Comparison of ENCODE assay signal across 1 cellular context in genomic region chr13:49410477-49410876, GRCh38.
TF ChIP-seq lines count a peak whose summit lies in the region.

No MANE protein-coding gene starts in this region.

TF ChIP-seq in GM12878, 131 proteins besides CTCF, POLR2A, EP300 and RAD21:
- TF ChIP-seq MAX (IDR thresholded peaks at IDR 0.05; ENCODE audit: low read depth, low read length) = no peak
- TF ChIP-seq MEF2A (IDR thresholded peaks at IDR 0.05; ENCODE audit: insufficient read depth, low read depth, low read length) = 0 out of 2 replicates have a peak, but pooled peaks have one; percentile 49
- TF ChIP-seq SRF (IDR thresholded peaks at IDR 0.05; ENCODE audit: low read depth in 2 of 2, low read length in 2 of 2) = peak in 1 of 2 experiments; percentile 42; a peak in 1 of 4 replicates
